Comparison of ENCODE assay signal across 22 cellular contexts in the genomic region with DNA sequence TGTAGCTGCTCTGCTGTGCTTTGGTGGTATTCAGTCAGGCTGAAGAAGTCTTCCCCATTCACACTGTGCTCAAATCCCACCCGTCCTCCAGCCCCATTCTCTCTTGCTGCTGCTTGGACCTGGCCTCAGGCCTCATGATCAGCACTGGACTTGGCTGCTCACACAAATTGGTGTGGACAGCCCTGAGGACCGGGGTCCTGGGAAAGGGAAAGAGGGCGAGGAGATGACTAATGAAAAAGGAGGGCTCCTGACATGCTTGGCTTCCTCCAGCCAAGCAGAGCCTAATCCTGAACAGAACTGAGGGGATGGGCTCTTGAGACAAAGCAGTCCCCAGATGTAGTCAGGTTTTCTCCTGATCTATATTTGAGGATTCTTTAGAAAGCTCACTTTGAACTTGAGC.
A peak's percentile ranks its signal among the peaks of the same experiment; 100 is the strongest.
DNase-seq lines count a peak whose midpoint lies in the region; ATAC-seq and TF ChIP-seq lines count a peak whose summit lies in the region.
"Had no signal": no experiment of that assay in that cellular context is flagged by ENCODE, and none has a peak within 500 bp of the region (broad histone marks: within the 10 kb centered on the region; RNA-seq: fewer than 3 reads in every experiment).

No MANE protein-coding gene starts in this region.

- no peaks in the 10 kb centered on the region for H3K27me3 ChIP-seq in osteoblast (ENCODE audit: insufficient read depth, low read length)

- no peaks in the 10 kb centered on the region for H4K20me1 ChIP-seq in osteoblast (ENCODE audit: insufficient read depth, low read length)

- peaks cover 52% of the 10 kb centered on the region for H3K4me1 ChIP-seq in osteoblast (ENCODE audit: insufficient read depth, low read length)
- H3K4me1 ChIP-seq: lower lobe of right lung had no signal

- H3K4me2 ChIP-seq in osteoblast (ENCODE audit: insufficient read depth, low read length): no peak overlapping the region
- H3K4me2 ChIP-seq: SK-N-SH had no signal

- H3K36me3 ChIP-seq in osteoblast (ENCODE audit: insufficient read depth, low read length): no peaks in the 10 kb centered on the region
- H3K36me3 ChIP-seq: lower lobe of right lung had no signal

- H3K79me2 ChIP-seq in osteoblast (ENCODE audit: insufficient read depth, low read length): no peaks in the 10 kb centered on the region

- no peak for TF ChIP-seq CTCF in fibroblast of the aortic adventitia (IDR thresholded peaks at IDR 0.05; ENCODE audit: insufficient read depth, low read length)
- TF ChIP-seq CTCF in osteoblast (IDR thresholded peaks at IDR 0.05; ENCODE audit: extremely low read depth, low read depth, low read length): no peak

- H3K4me3 ChIP-seq in fibroblast of the aortic adventitia (ENCODE audit: low read depth, low read length) (no peak overlapping the region), osteoblast (ENCODE audit: insufficient read depth, low read length) (no peak overlapping the region)
- H3K4me3 ChIP-seq: GM12878, lower lobe of right lung had no signal

- DNase-seq in Daoy (ENCODE audit: low read depth) (peak; percentile 26), RPMI7951 (ENCODE audit: low read depth) (peak; percentile 64), fibroblast of the aortic adventitia (ENCODE audit: low read depth) (peak; percentile 49), osteoblast (ENCODE audit: insufficient read length, low spot score, missing footprints) (peak; percentile 23), germinal center (ENCODE audit: low spot score) (no peak)
- no peak for DNase-seq in stimulated activated naive CD4-positive, alpha-beta T cell treated with Interleukin-2 at 50 U/mL for 16 hours (lab: John Stamatoyannopoulos, UW)
- DNase-seq: activated B cell treated with CpG ODN at 0.5 μM for 24 hours; activated CD4-positive, alpha-beta memory T cell treated with anti-CD3 and anti-CD28 coated beads for 36 hours; activated effector memory CD4-positive, alpha-beta T cell treated with anti-CD3 and anti-CD28 coated beads, Interleukin-2, amount 50 U/mL, for 16 hours; caudate nucleus; GF-D8; head of caudate nucleus; lower lobe of right lung; NCI-H1092 treated with DMSO at 0.1 percent for 48 hours; NCI-H2029 treated with DMSO at 0.1 percent for 48 hours; right cardiac atrium; SK-N-SH; stimulated activated CD8-positive, alpha-beta memory T cell treated with anti-CD3 and anti-CD28 coated beads, Interleukin-4, amount 100 ng/mL, for 48 hours had no signal

- H3K27ac ChIP-seq in osteoblast (ENCODE audit: low read depth, low read length): no peak overlapping the region
- H3K27ac ChIP-seq: C4-2B, lower lobe of right lung had no signal

- H2AFZ ChIP-seq in osteoblast (ENCODE audit: low read length): no peak overlapping the region

- H3K9me3 ChIP-seq in osteoblast (ENCODE audit: low read depth, low read length): no peaks in the 10 kb centered on the region
- H3K9me3 ChIP-seq: lower lobe of right lung, SK-N-SH had no signal

- no peak for ATAC-seq in HG02759 (IDR thresholded peaks at IDR 0.05; ENCODE audit: unreplicated experiment)
- no peak for ATAC-seq in HG03097 (IDR thresholded peaks at IDR 0.05; ENCODE audit: low FRiP score, unreplicated experiment)
- ATAC-seq: lower lobe of right lung had no signal

Comparison
In these comparisons a context has a peak if more than half of its experiments do, and no peak if none do; other contexts are left out.
1. DNase-seq: peak in Daoy (single experiment), RPMI7951 (single experiment), fibroblast of the aortic adventitia (single experiment) and osteoblast (single experiment); none in stimulated activated naive CD4-positive, alpha-beta T cell treated with Interleukin-2 at 50 U/mL for 16 hours (single experiment) and germinal center (single experiment).